In the genomic region with DNA sequence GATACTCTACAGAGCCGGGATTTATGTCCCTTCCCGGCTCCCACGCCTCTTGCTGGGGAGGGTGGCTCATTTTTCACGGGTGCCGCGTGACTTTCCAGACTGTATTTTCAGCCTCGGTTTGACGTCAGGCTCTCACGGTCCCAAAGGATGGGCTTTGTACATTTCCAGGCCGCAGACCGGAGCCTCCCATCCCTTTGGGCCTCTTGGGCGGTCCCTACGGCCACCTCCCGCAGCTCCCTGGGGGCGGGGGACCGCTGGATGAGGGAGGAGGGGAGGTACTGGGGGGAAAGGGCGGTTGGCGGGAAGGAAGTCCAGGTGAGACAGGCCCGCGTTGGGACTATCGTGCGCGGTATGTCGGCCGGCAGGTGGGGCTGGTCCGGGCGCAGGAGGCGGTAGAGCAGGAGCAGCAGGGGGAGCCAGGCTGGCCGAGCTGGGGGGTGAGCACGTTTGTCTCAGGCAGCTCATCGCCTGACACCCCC, we compare ENCODE assay signal across 2 cellular contexts.
TF ChIP-seq lines count a peak whose summit lies in the region.

No MANE protein-coding gene starts in this region.

TF ChIP-seq in HepG2, 621 proteins besides CTCF, POLR2A, EP300 and RAD21 (continues in another document):
- TF ChIP-seq, protein P1, sequence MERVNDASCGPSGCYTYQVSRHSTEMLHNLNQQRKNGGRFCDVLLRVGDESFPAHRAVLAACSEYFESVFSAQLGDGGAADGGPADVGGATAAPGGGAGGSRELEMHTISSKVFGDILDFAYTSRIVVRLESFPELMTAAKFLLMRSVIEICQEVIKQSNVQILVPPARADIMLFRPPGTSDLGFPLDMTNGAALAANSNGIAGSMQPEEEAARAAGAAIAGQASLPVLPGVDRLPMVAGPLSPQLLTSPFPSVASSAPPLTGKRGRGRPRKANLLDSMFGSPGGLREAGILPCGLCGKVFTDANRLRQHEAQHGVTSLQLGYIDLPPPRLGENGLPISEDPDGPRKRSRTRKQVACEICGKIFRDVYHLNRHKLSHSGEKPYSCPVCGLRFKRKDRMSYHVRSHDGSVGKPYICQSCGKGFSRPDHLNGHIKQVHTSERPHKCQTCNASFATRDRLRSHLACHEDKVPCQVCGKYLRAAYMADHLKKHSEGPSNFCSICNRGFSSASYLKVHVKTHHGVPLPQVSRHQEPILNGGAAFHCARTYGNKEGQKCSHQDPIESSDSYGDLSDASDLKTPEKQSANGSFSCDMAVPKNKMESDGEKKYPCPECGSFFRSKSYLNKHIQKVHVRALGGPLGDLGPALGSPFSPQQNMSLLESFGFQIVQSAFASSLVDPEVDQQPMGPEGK (CRISPR knock-in tag; IDR thresholded peaks at IDR 0.05): 0 out of 2 replicates have a peak, but pooled peaks have one; percentile 20
- peak; percentile 41; the same call in 1 of the 2 replicates for TF ChIP-seq TFDP2 (CRISPR knock-in tag; IDR thresholded peaks at IDR 0.05)
- no peak for TF ChIP-seq PCBP1 (IDR thresholded peaks at IDR 0.05; ENCODE audit: borderline replicate concordance, low read depth, low read length)
- TF ChIP-seq KDM2A (CRISPR knock-in tag; IDR thresholded peaks at IDR 0.05; ENCODE audit: borderline replicate concordance, low read depth): no peak
- TF ChIP-seq, protein P2, sequence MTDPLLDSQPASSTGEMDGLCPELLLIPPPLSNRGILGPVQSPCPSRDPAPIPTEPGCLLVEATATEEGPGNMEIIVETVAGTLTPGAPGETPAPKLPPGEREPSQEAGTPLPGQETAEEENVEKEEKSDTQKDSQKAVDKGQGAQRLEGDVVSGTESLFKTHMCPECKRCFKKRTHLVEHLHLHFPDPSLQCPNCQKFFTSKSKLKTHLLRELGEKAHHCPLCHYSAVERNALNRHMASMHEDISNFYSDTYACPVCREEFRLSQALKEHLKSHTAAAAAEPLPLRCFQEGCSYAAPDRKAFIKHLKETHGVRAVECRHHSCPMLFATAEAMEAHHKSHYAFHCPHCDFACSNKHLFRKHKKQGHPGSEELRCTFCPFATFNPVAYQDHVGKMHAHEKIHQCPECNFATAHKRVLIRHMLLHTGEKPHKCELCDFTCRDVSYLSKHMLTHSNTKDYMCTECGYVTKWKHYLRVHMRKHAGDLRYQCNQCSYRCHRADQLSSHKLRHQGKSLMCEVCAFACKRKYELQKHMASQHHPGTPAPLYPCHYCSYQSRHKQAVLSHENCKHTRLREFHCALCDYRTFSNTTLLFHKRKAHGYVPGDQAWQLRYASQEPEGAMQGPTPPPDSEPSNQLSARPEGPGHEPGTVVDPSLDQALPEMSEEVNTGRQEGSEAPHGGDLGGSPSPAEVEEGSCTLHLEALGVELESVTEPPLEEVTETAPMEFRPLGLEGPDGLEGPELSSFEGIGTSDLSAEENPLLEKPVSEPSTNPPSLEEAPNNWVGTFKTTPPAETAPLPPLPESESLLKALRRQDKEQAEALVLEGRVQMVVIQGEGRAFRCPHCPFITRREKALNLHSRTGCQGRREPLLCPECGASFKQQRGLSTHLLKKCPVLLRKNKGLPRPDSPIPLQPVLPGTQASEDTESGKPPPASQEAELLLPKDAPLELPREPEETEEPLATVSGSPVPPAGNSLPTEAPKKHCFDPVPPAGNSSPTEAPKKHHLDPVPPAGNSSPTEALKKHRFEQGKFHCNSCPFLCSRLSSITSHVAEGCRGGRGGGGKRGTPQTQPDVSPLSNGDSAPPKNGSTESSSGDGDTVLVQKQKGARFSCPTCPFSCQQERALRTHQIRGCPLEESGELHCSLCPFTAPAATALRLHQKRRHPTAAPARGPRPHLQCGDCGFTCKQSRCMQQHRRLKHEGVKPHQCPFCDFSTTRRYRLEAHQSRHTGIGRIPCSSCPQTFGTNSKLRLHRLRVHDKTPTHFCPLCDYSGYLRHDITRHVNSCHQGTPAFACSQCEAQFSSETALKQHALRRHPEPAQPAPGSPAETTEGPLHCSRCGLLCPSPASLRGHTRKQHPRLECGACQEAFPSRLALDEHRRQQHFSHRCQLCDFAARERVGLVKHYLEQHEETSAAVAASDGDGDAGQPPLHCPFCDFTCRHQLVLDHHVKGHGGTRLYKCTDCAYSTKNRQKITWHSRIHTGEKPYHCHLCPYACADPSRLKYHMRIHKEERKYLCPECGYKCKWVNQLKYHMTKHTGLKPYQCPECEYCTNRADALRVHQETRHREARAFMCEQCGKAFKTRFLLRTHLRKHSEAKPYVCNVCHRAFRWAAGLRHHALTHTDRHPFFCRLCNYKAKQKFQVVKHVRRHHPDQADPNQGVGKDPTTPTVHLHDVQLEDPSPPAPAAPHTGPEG (CRISPR knock-in tag; IDR thresholded peaks at IDR 0.05): no peak
- TF ChIP-seq SMYD3 (CRISPR knock-in tag; IDR thresholded peaks at IDR 0.05): no peak
- TF ChIP-seq TFDP1 (CRISPR knock-in tag; IDR thresholded peaks at IDR 0.05; ENCODE audit: borderline replicate concordance): peak; percentile 42; the same call in 1 of the 2 replicates
- TF ChIP-seq, protein P3, sequence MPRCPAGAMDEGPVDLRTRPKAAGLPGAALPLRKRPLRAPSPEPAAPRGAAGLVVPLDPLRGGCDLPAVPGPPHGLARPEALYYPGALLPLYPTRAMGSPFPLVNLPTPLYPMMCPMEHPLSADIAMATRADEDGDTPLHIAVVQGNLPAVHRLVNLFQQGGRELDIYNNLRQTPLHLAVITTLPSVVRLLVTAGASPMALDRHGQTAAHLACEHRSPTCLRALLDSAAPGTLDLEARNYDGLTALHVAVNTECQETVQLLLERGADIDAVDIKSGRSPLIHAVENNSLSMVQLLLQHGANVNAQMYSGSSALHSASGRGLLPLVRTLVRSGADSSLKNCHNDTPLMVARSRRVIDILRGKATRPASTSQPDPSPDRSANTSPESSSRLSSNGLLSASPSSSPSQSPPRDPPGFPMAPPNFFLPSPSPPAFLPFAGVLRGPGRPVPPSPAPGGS (CRISPR knock-in tag; IDR thresholded peaks at IDR 0.05): no peak
- no peak for TF ChIP-seq MYC (CRISPR knock-in tag; IDR thresholded peaks at IDR 0.05; ENCODE audit: borderline replicate concordance)

TF ChIP-seq in H1, 55 proteins besides CTCF, POLR2A, EP300 and RAD21:
- TF ChIP-seq RNF2 (IDR thresholded peaks at IDR 0.05; ENCODE audit: borderline replicate concordance, low read depth, low read length, missing control alignments, poor library complexity, severe bottlenecking): peak; percentile 66
- no peak for TF ChIP-seq FOSL1 (IDR thresholded peaks at IDR 0.05; ENCODE audit: insufficient read depth, low read depth, low read length)
- peak; percentile 71 for TF ChIP-seq TEAD4 (IDR thresholded peaks at IDR 0.05; ENCODE audit: low read depth, low read length)
- no peak for TF ChIP-seq SIX5 (IDR thresholded peaks at IDR 0.05; ENCODE audit: low read depth, low read length)
- TF ChIP-seq, protein P4, sequence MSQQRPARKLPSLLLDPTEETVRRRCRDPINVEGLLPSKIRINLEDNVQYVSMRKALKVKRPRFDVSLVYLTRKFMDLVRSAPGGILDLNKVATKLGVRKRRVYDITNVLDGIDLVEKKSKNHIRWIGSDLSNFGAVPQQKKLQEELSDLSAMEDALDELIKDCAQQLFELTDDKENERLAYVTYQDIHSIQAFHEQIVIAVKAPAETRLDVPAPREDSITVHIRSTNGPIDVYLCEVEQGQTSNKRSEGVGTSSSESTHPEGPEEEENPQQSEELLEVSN (IDR thresholded peaks at IDR 0.05): peak; percentile 100
- no peak for TF ChIP-seq CTBP2 (IDR thresholded peaks at IDR 0.05; ENCODE audit: borderline replicate concordance, insufficient read depth, insufficient read length, low read length)
- TF ChIP-seq SRF (IDR thresholded peaks at IDR 0.05; ENCODE audit: low read depth, low read length): no peak
- 0 out of 4 replicates have a peak, but pooled peaks of 1 of the 2 experiments have one; percentile 19 for TF ChIP-seq SIN3A (conservative IDR thresholded peaks at IDR 0.05 in 1 of 2, IDR thresholded peaks at IDR 0.05 in 1 of 2; ENCODE audit: low read depth in 1 of 2, low read length in 2 of 2)
- peak; percentile 97 for TF ChIP-seq MAX (IDR thresholded peaks at IDR 0.05)
- no peak for TF ChIP-seq PHF8 (conservative IDR thresholded peaks at IDR 0.05; ENCODE audit: low read depth, low read length)
- TF ChIP-seq NANOG (IDR thresholded peaks at IDR 0.05; ENCODE audit: insufficient read depth, low read depth, low read length, poor library complexity, severe bottlenecking): no peak
